In genomic region chr2:86671304-86671981, GRCh38 we compare ENCODE assay signal across 15 cellular contexts. TPM values are rescaled to one million over a fixed set of nuclear protein-coding genes. Genes with fewer than 3 reads are reported as not detected.
DNase-seq lines count a peak whose midpoint lies in the region; ATAC-seq and TF ChIP-seq lines count a peak whose summit lies in the region.
"Had no signal": no experiment of that assay in that cellular context is flagged by ENCODE, and none has a peak within 500 bp of the region (broad histone marks: within the 10 kb centered on the region; RNA-seq: fewer than 3 reads in every experiment).

No MANE protein-coding gene starts in this region.

- H2BK5ac ChIP-seq in neuronal stem cell (ENCODE audit: low read length): no peak overlapping the region

- H3K4me3 Mint-ChIP-seq in stimulated activated effector memory CD8-positive, alpha-beta T cell treated with anti-CD3 and anti-CD28 coated beads, Interleukin-12 subunit alpha, Interleukin-12 subunit beta, amount 100 ng/mL, for 72 hours: no peak overlapping the region
- H3K4me3 Mint-ChIP-seq: activated CD8-positive, alpha-beta T cell treated with anti-CD3 and anti-CD28 coated beads, Interleukin-2, amount 10 ng/mL, durations not matched to agents 7 days and 5 days; activated naive CD4-positive, alpha-beta T cell treated with anti-CD3 and anti-CD28 coated beads, Interleukin-2, amount 50 U/mL, for 24 hours; naive B cell had no signal

- H3K14ac ChIP-seq in neuronal stem cell (ENCODE audit: low read length): no peak overlapping the region

- no peaks in the 10 kb centered on the region for H3K4me1 ChIP-seq in neuronal stem cell (ENCODE audit: control insufficient read depth in 2 of 2, insufficient read depth in 1 of 2, low read depth in 1 of 2, low read length in 2 of 2)
- H3K4me1 ChIP-seq: BLaER1 had no signal

- no peak overlapping the region for H3K4me2 ChIP-seq in neuronal stem cell (ENCODE audit: insufficient read depth, low read length, poor library complexity, severe bottlenecking)
- H3K4me2 ChIP-seq: BLaER1, smooth muscle cell had no signal

- H4K91ac ChIP-seq in neuronal stem cell (ENCODE audit: low read depth, low read length, poor library complexity): no peak overlapping the region

- H3K4me1 Mint-ChIP-seq in stimulated activated effector memory CD8-positive, alpha-beta T cell treated with anti-CD3 and anti-CD28 coated beads, Interleukin-12 subunit alpha, Interleukin-12 subunit beta, amount 100 ng/mL, for 72 hours: no peaks in the 10 kb centered on the region
- H3K4me1 Mint-ChIP-seq: activated naive CD4-positive, alpha-beta T cell treated with anti-CD3 and anti-CD28 coated beads, Interleukin-2, amount 50 U/mL, for 24 hours; naive B cell had no signal

- H2BK120ac ChIP-seq in neuronal stem cell (ENCODE audit: low read depth, low read length): no peak overlapping the region

- no peaks in the 10 kb centered on the region for H3K9me3 ChIP-seq in neuronal stem cell (replicated peaks in 1 of 2; ENCODE audit: control insufficient read depth in 2 of 2, insufficient read depth in 1 of 2, low read depth in 1 of 2, low read length in 2 of 2)

- H3K9me3 Mint-ChIP-seq in stimulated activated effector memory CD8-positive, alpha-beta T cell treated with anti-CD3 and anti-CD28 coated beads, Interleukin-12 subunit alpha, Interleukin-12 subunit beta, amount 100 ng/mL, for 72 hours: no peaks in the 10 kb centered on the region
- H3K9me3 Mint-ChIP-seq: activated naive CD4-positive, alpha-beta T cell treated with anti-CD3 and anti-CD28 coated beads, Interleukin-2, amount 50 U/mL, for 24 hours had no signal

- no peak overlapping the region for H2BK15ac ChIP-seq in neuronal stem cell (ENCODE audit: low read length)

- H4K8ac ChIP-seq in neuronal stem cell (ENCODE audit: low read depth, low read length): no peak overlapping the region

- H3K23ac ChIP-seq in neuronal stem cell (ENCODE audit: low read depth, low read length, poor library complexity): no peak overlapping the region

- no peaks in the 10 kb centered on the region for H3K36me3 Mint-ChIP-seq in stimulated activated effector memory CD8-positive, alpha-beta T cell treated with anti-CD3 and anti-CD28 coated beads, Interleukin-12 subunit alpha, Interleukin-12 subunit beta, amount 100 ng/mL, for 72 hours

- no peak overlapping the region for H3K18ac ChIP-seq in neuronal stem cell (ENCODE audit: low read length)

- no peak overlapping the region for H2AK5ac ChIP-seq in neuronal stem cell (ENCODE audit: low read depth, low read length)

- H2AFZ ChIP-seq in neuronal stem cell (ENCODE audit: low read length): no peak overlapping the region

- no peak for TF ChIP-seq CTCF in foreskin fibroblast (IDR thresholded peaks at IDR 0.05; ENCODE audit: low read depth, low read length)

- ATAC-seq in stimulated activated effector memory CD8-positive, alpha-beta T cell treated with anti-CD3 and anti-CD28 coated beads, Interleukin-12 subunit alpha, Interleukin-12 subunit beta, amount 100 ng/mL, for 72 hours: no peak
- ATAC-seq in GM21360 (IDR thresholded peaks at IDR 0.05; ENCODE audit: unreplicated experiment): no peak
- ATAC-seq: activated CD8-positive, alpha-beta T cell treated with anti-CD3 and anti-CD28 coated beads, Interleukin-2, amount 10 ng/mL, durations not matched to agents 7 days and 5 days had no signal

- peak; percentile 13 for DNase-seq in EL
- DNase-seq in RPMI8226: peak; percentile 6
- peak; percentile 14 to 39 for DNase-seq in foreskin fibroblast
- no peak for DNase-seq in neuronal stem cell (ENCODE audit: low spot score)
- no peak for DNase-seq in stimulated activated effector memory CD8-positive, alpha-beta T cell treated with anti-CD3 and anti-CD28 coated beads, Interleukin-12 subunit alpha, Interleukin-12 subunit beta, amount 100 ng/mL, for 72 hours (ENCODE audit: low spot score in 2 of 2)
- no peak for DNase-seq in OCI-M1 (lab: John Stamatoyannopoulos, UW)
- DNase-seq in NCI-H1436 (lab: John Stamatoyannopoulos, UW): no peak
- DNase-seq: activated CD8-positive, alpha-beta T cell treated with anti-CD3 and anti-CD28 coated beads, Interleukin-2, amount 10 ng/mL, durations not matched to agents 7 days and 5 days; effector CD4-positive, alpha-beta T cell; naive B cell; NCI-H1694 had no signal

- H2BK12ac ChIP-seq in neuronal stem cell (ENCODE audit: low read length): no peak overlapping the region

- H3K4ac ChIP-seq in neuronal stem cell (ENCODE audit: low read length): no peak overlapping the region

- H3K27ac Mint-ChIP-seq in stimulated activated effector memory CD8-positive, alpha-beta T cell treated with anti-CD3 and anti-CD28 coated beads, Interleukin-12 subunit alpha, Interleukin-12 subunit beta, amount 100 ng/mL, for 72 hours: no peak overlapping the region
- H3K27ac Mint-ChIP-seq: activated CD8-positive, alpha-beta T cell treated with anti-CD3 and anti-CD28 coated beads, Interleukin-2, amount 10 ng/mL, durations not matched to agents 7 days and 5 days; activated naive CD4-positive, alpha-beta T cell treated with anti-CD3 and anti-CD28 coated beads, Interleukin-2, amount 50 U/mL, for 24 hours had no signal

- no peaks in the 10 kb centered on the region for H3K79me1 ChIP-seq in neuronal stem cell (ENCODE audit: low read depth, low read length)

- H3K4me3 ChIP-seq in foreskin fibroblast (ENCODE audit: low read depth in 1 of 2, low read length in 2 of 2): no peak overlapping the region
- H3K4me3 ChIP-seq in neuronal stem cell (ENCODE audit: low read length in 2 of 2): no peak overlapping the region
- H3K4me3 ChIP-seq: BLaER1, smooth muscle cell had no signal

- H3K36me3 ChIP-seq in neuronal stem cell (replicated peaks in 1 of 2; ENCODE audit: control insufficient read depth in 2 of 2, insufficient read depth in 2 of 2, low read length in 2 of 2): no peaks in the 10 kb centered on the region

- H3K27me3 ChIP-seq in neuronal stem cell (ENCODE audit: control insufficient read depth in 3 of 3, insufficient read depth in 3 of 3, low read depth in 1 of 3, low read length in 3 of 3): no peaks in the 10 kb centered on the region
- H3K27me3 ChIP-seq: BLaER1 had no signal

- no peak overlapping the region for H3K27ac ChIP-seq in neuronal stem cell (replicated peaks; ENCODE audit: low read length)
- H3K27ac ChIP-seq: BLaER1 had no signal

- H3K9ac ChIP-seq in neuronal stem cell (ENCODE audit: low read depth, low read length, poor library complexity): peak overlapping the region; percentile 16
- H3K9ac ChIP-seq: BLaER1 had no signal

- WGBS in neuronal stem cell (ENCODE audit: extremely low coverage in 2 of 2, insufficient read length in 2 of 2, insufficient replicate concordance in 1 of 2), 2 donors: 100% methylated on average over 1 of the region's 5 CpGs; no CpG with 5 or more reads in 1 of the 2 donors

RNA-seq across cellular contexts. Expression of gene RNF103, which starts 47.8 kb away (rescaled TPM):
- polyA plus RNA-seq in neuronal stem cell (2013, experiment 1 of 2): 11.2 TPM
- polyA plus RNA-seq in neuronal stem cell (2013, experiment 2 of 2): 11.3 TPM

RNA-seq across cellular contexts. Expression of gene RMND5A, which starts 48.6 kb away (rescaled TPM):
- 27.7 TPM for polyA plus RNA-seq in neuronal stem cell (2013, experiment 1 of 2)
- 27.7 TPM for polyA plus RNA-seq in neuronal stem cell (2013, experiment 2 of 2)

Comparison
In these comparisons a context has a peak if more than half of its experiments do, and no peak if none do; other contexts are left out.
1. DNase-seq: peak in EL (single experiment), RPMI8226 (single experiment) and foreskin fibroblast (2 of 2); none in neuronal stem cell (single experiment), stimulated activated effector memory CD8-positive, alpha-beta T cell treated with anti-CD3 and anti-CD28 coated beads, Interleukin-12 subunit alpha, Interleukin-12 subunit beta, amount 100 ng/mL, for 72 hours (0 of 2), OCI-M1 (single experiment) and NCI-H1436 (single experiment).